ENCODE assay signal across 12 cellular contexts in the genomic region with DNA sequence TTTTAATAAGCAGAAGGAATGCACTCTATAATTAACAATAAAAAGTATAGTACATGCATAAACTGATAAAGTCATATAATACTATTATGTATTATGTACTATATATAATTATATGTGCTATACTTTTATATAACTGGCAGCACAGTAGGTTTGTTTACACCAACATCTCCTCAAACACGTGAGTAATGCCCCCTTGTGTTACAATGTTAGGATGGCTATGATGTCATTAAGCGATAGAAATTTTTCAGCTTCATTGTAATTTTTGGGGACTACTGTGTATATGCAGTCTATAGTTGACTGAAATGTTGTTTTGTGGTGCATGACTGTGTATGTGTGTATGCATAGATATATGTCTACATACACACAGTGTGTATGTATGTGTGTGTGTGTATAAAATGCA.
A peak's percentile ranks its signal among the peaks of the same experiment; 100 is the strongest.
DNase-seq lines count a peak whose midpoint lies in the region; ATAC-seq, FAIRE-seq and TF ChIP-seq lines count a peak whose summit lies in the region.
"Had no signal": no experiment of that assay in that cellular context is flagged by ENCODE, and none has a peak within 500 bp of the region (broad histone marks: within the 10 kb centered on the region; RNA-seq: fewer than 3 reads in every experiment).

No MANE protein-coding gene starts in this region.

- peaks cover 12% of the 10 kb centered on the region for H3K36me3 ChIP-seq in astrocyte (ENCODE audit: insufficient read depth, low read length)

- no peaks in the 10 kb centered on the region for H3K9me3 Mint-ChIP-seq in astrocyte (ENCODE audit: unreplicated experiment)
- H3K9me3 Mint-ChIP-seq: stimulated activated naive CD8-positive, alpha-beta T cell treated with anti-CD3 and anti-CD28 coated beads, Interleukin-15, amount 100 ng/mL, for 72 hours had no signal

- no peak for FAIRE-seq in astrocyte (lab: Jason Lieb, UNC)

- DNase-seq in DMS114 treated with DMSO at 0.1 percent for 48 hours (lab: John Stamatoyannopoulos, UW; ENCODE audit: unreplicated experiment), result peak; percentile 20
- peak; percentile 38 for DNase-seq in HT-29 (ENCODE audit: low spot score)
- DNase-seq in astrocyte (ENCODE audit: low read depth), result no peak
- peak; percentile 45 to 47 for DNase-seq in lung microvascular endothelial cell (ENCODE audit: low read depth in 2 of 2)
- no peak for DNase-seq in T-helper 9 cell
- DNase-seq in middle frontal gyrus (ENCODE audit: extremely low spot score, low spot score), result no peak
- DNase-seq: anterior cingulate cortex; MM.1S; stimulated activated CD4-positive, alpha-beta T cell treated with anti-CD3 and anti-CD28 coated beads, Interleukin-1b, Interleukin-23, amount 100 ng/mL, for 48 hours; stimulated activated naive CD8-positive, alpha-beta T cell treated with anti-CD3 and anti-CD28 coated beads, Interleukin-15, amount 100 ng/mL, for 72 hours had no signal

- no peak overlapping the region for H3K4me3 Mint-ChIP-seq in astrocyte (ENCODE audit: unreplicated experiment)
- H3K4me3 Mint-ChIP-seq: stimulated activated naive CD8-positive, alpha-beta T cell treated with anti-CD3 and anti-CD28 coated beads, Interleukin-15, amount 100 ng/mL, for 72 hours had no signal

- no peaks in the 10 kb centered on the region for H3K27me3 Mint-ChIP-seq in astrocyte (ENCODE audit: low read depth, unreplicated experiment)
- H3K27me3 Mint-ChIP-seq: stimulated activated naive CD8-positive, alpha-beta T cell treated with anti-CD3 and anti-CD28 coated beads, Interleukin-15, amount 100 ng/mL, for 72 hours had no signal

- no peak overlapping the region for H3K4me3 ChIP-seq in astrocyte (ENCODE audit: insufficient read depth, low read depth, low read length)
- H3K4me3 ChIP-seq: esophagus muscularis mucosa had no signal

- H3K4me2 ChIP-seq in astrocyte (ENCODE audit: low read length), result no peak overlapping the region

- H3K36me3 Mint-ChIP-seq in astrocyte (ENCODE audit: low read depth, unreplicated experiment), result peaks cover 2% of the 10 kb centered on the region

- no peak overlapping the region for H2AFZ ChIP-seq in astrocyte (ENCODE audit: low read depth, low read length)

- ATAC-seq in GM21737 (IDR thresholded peaks at IDR 0.05; ENCODE audit: unreplicated experiment), result no peak
- ATAC-seq: stimulated activated naive CD8-positive, alpha-beta T cell treated with anti-CD3 and anti-CD28 coated beads, Interleukin-15, amount 100 ng/mL, for 72 hours had no signal

- H3K27ac ChIP-seq in astrocyte (ENCODE audit: low read depth, low read length), result no peak overlapping the region
- H3K27ac ChIP-seq: esophagus muscularis mucosa had no signal

- no peaks in the 10 kb centered on the region for H3K4me1 ChIP-seq in astrocyte (ENCODE audit: insufficient read depth, low read length)

- H3K27ac Mint-ChIP-seq in astrocyte (ENCODE audit: unreplicated experiment), result no peak overlapping the region
- H3K27ac Mint-ChIP-seq: stimulated activated naive CD8-positive, alpha-beta T cell treated with anti-CD3 and anti-CD28 coated beads, Interleukin-15, amount 100 ng/mL, for 72 hours had no signal

- peak; percentile 22 for TF ChIP-seq CTCF in astrocyte (IDR thresholded peaks at IDR 0.05; ENCODE audit: insufficient read depth, low read depth, low read length)

- peaks cover 5% of the 10 kb centered on the region for H4K20me1 ChIP-seq in astrocyte (ENCODE audit: insufficient read depth, low read length)

- H3K4me1 Mint-ChIP-seq in astrocyte (ENCODE audit: low read depth, unreplicated experiment), result peaks cover 5% of the 10 kb centered on the region
- H3K4me1 Mint-ChIP-seq: stimulated activated naive CD8-positive, alpha-beta T cell treated with anti-CD3 and anti-CD28 coated beads, Interleukin-15, amount 100 ng/mL, for 72 hours had no signal

- no peaks in the 10 kb centered on the region for H3K27me3 ChIP-seq in astrocyte (ENCODE audit: insufficient read depth, low read length)
- H3K27me3 ChIP-seq: esophagus muscularis mucosa had no signal

- no peaks in the 10 kb centered on the region for H3K79me2 ChIP-seq in astrocyte (ENCODE audit: insufficient read depth, low read length)

- H3K9ac ChIP-seq in astrocyte (ENCODE audit: low read length), result no peak overlapping the region

- H3K9me3 ChIP-seq in astrocyte (ENCODE audit: insufficient read depth, low read depth, low read length), result no peaks in the 10 kb centered on the region
- H3K9me3 ChIP-seq: esophagus muscularis mucosa had no signal

Comparison
In these comparisons a context has a peak if more than half of its experiments do, and no peak if none do; other contexts are left out.
1. DNase-seq: peak in DMS114 treated with DMSO at 0.1 percent for 48 hours (single experiment), HT-29 (single experiment) and lung microvascular endothelial cell (2 of 2); none in astrocyte (single experiment), T-helper 9 cell (single experiment) and middle frontal gyrus (single experiment).